Comparison of ENCODE assay signal across 20 cellular contexts in genomic region chr1:52008074-52008809, GRCh38. TPM values are rescaled to one million over a fixed set of nuclear protein-coding genes. Genes with fewer than 3 reads are reported as not detected.
DNase-seq lines count a peak whose midpoint lies in the region; ATAC-seq, FAIRE-seq and TF ChIP-seq lines count a peak whose summit lies in the region.
"Had no signal": no experiment of that assay in that cellular context is flagged by ENCODE, and none has a peak within 500 bp of the region (broad histone marks: within the 10 kb centered on the region; RNA-seq: fewer than 3 reads in every experiment).

No MANE protein-coding gene starts in this region.

- 0 out of 2 replicates have a peak overlapping the region, but pooled peaks have one; percentile 47 for H2AK5ac ChIP-seq in IMR-90 (ENCODE audit: low read depth, low read length)

- intact Hi-C loops in IMR-90 (cut with micrococcal nuclease) (loop anchor here (10.0 kb wide), 1 partner anchor 373 kb away; no protein-coding TSS in a partner anchor), mucosa of descending colon (cut with DNase I, micrococcal nuclease) (no loop called here), breast epithelium (cut with DNase I; ENCODE audit: low total_unique reads) (no loop called here), tibial artery (cut with DNase I; ENCODE audit: low total_unique reads) (no loop called here)
- intact Hi-C loops in activated CD4-positive, alpha-beta memory T cell treated with anti-CD3 and anti-CD28 coated beads for 36 hours (cut with micrococcal nuclease) = no loop called here

- H3K14ac ChIP-seq in IMR-90 (replicated peaks; ENCODE audit: low read depth, low read length) = no peak overlapping the region

- no peak overlapping the region for H3K9ac ChIP-seq in IMR-90 (ENCODE audit: low read depth, low read length)
- H3K9ac ChIP-seq: KMS-11 had no signal

- no peaks in the 10 kb centered on the region for H3K27me3 ChIP-seq in ACC112 (ENCODE audit: insufficient read depth, low read length)
- H3K27me3 ChIP-seq in IMR-90 (ENCODE audit: control insufficient read depth, insufficient read depth, low read length) = no peaks in the 10 kb centered on the region
- H3K27me3 ChIP-seq in breast epithelium = peaks cover 0 to 5% of the 10 kb centered on the region in 2 donors
- no peaks in the 10 kb centered on the region for H3K27me3 ChIP-seq in tibial artery

- CTCF ChIA-PET in IMR-90 (lab: Yijun Ruan, JAX) = no interaction called here
- CTCF ChIA-PET in activated CD4-positive, alpha-beta memory T cell treated with anti-CD3 and anti-CD28 coated beads for 36 hours (lab: Charles Lee) = interaction anchor here (1.1 to 1.2 kb wide), 2 partner anchors 110 to 111 kb away, joined by 3 read pairs; no protein-coding TSS in a partner anchor

- peaks cover 0 to 6% of the 10 kb centered on the region in 2 experiments; a peak in 1 of 4 replicates for H3K79me1 ChIP-seq in IMR-90 (ENCODE audit: low read depth in 1 of 2, low read length in 2 of 2)

- H3K23ac ChIP-seq in IMR-90 (ENCODE audit: low read depth, low read length) = no peak overlapping the region

- no peak overlapping the region for H2BK5ac ChIP-seq in IMR-90 (ENCODE audit: low read depth, low read length, poor library complexity, severe bottlenecking)

- in situ Hi-C loops in IMR-90 (cut with MboI; ENCODE audit: low sequenced_read_pairs) = no loop called here

- no peak overlapping the region for H3K4ac ChIP-seq in IMR-90 (ENCODE audit: low read depth, low read length)

- H3K4me1 ChIP-seq in ACC112 (ENCODE audit: control insufficient read depth, insufficient read depth, low read length, unreplicated experiment) (peaks cover 15% of the 10 kb centered on the region), IMR-90 (ENCODE audit: control insufficient read depth, insufficient read depth, low read length) (peaks cover 12% of the 10 kb centered on the region), mucosa of descending colon (ENCODE audit: low read depth) (no peaks in the 10 kb centered on the region), breast epithelium (no peaks in the 10 kb centered on the region), tibial artery (peaks cover 0 to 9% (median 1%) of the 10 kb centered on the region in 4 donors)

- no peak overlapping the region for H3K4me3 Mint-ChIP-seq in activated CD4-positive, alpha-beta memory T cell treated with anti-CD3 and anti-CD28 coated beads for 36 hours

- H3K27ac ChIP-seq in ACC112 (ENCODE audit: low read depth, low read length) (no peak overlapping the region), IMR-90 (ENCODE audit: insufficient read depth, low read length) (no peak overlapping the region), breast epithelium (no peak overlapping the region), tibial artery (no peak overlapping the region)
- H3K27ac ChIP-seq: C4-2B, HL-60, KMS-11 had no signal

- H2AFZ ChIP-seq in ACC112 (ENCODE audit: low read length, unreplicated experiment) (peak overlapping the region; percentile 6), IMR-90 (replicated peaks; ENCODE audit: low read length, poor library complexity) (no peak overlapping the region)

- dilution Hi-C loops in IMR-90 (cut with HindIII; ENCODE audit: low sequenced_read_pairs, unreplicated experiment) = no loop called here

- no peak overlapping the region for H2AK9ac ChIP-seq in IMR-90 (replicated peaks; ENCODE audit: low read depth, low read length, poor library complexity)

- TF ChIP-seq POLR2A in IMR-90 (IDR thresholded peaks at IDR 0.05; ENCODE audit: low read depth, low read length) (no peak), breast epithelium (IDR thresholded peaks at IDR 0.05) (no peak)

- BruUV-seq in IMR-90 (replicated peaks; lab: Mats Ljungman, UMichigan) = no TSS peak

- no peak overlapping the region for H2BK15ac ChIP-seq in IMR-90 (ENCODE audit: low read depth, low read length)

- H2BK120ac ChIP-seq in IMR-90 (ENCODE audit: low read depth, low read length) = 0 out of 2 replicates have a peak overlapping the region, but pooled peaks have one; percentile 52

- no peaks in the 10 kb centered on the region for H3K9me3 Mint-ChIP-seq in activated CD4-positive, alpha-beta memory T cell treated with anti-CD3 and anti-CD28 coated beads for 36 hours

- H4K91ac ChIP-seq in IMR-90 (ENCODE audit: insufficient read depth, low read depth, low read length) = no peak overlapping the region

- no peak for TF ChIP-seq RAD21 in IMR-90 (IDR thresholded peaks at IDR 0.05; ENCODE audit: low read length)

- no peak overlapping the region for H3K56ac ChIP-seq in IMR-90 (ENCODE audit: extremely low read depth, insufficient read depth, low read length)

- no peak overlapping the region for H3K27ac Mint-ChIP-seq in activated CD4-positive, alpha-beta memory T cell treated with anti-CD3 and anti-CD28 coated beads for 36 hours

- WGBS in IMR-90 (ENCODE audit: extremely low coverage in 2 of 2, insufficient read length in 1 of 2), 2 experiments = 90% methylated on average over 2 of the region's 7 CpGs; no CpG with 5 or more reads in 1 of the 2 experiments

- no peak overlapping the region for H3K4me3 ChIP-seq in ACC112 (ENCODE audit: low read depth, low read length)
- H3K4me3 ChIP-seq in IMR-90 (ENCODE audit: insufficient read depth, low read depth, low read length) = no peak overlapping the region
- no peak overlapping the region for H3K4me3 ChIP-seq in mucosa of descending colon
- H3K4me3 ChIP-seq in breast epithelium = no peak overlapping the region
- H3K4me3 ChIP-seq in tibial artery = no peak overlapping the region
- H3K4me3 ChIP-seq: GM12878 had no signal

- no peak for ATAC-seq in IMR-90 (ENCODE audit: low read depth)
- peak; percentile 64 for ATAC-seq in mucosa of descending colon
- ATAC-seq: GM12878, Panc1 had no signal

- peak; percentile 69 for FAIRE-seq in colon (lab: Jason Lieb, UNC)
- FAIRE-seq: GM12878 had no signal

- no peak overlapping the region; the same call in 1 of the 2 replicates for H3K18ac ChIP-seq in IMR-90 (ENCODE audit: low read depth, low read length)

- H4K20me1 ChIP-seq in IMR-90 (ENCODE audit: insufficient read depth, low read length) = no peaks in the 10 kb centered on the region

- H4K8ac ChIP-seq in IMR-90 (ENCODE audit: low read depth in 2 of 2, low read length in 2 of 2) = no peak overlapping the region

- no peaks in the 10 kb centered on the region for H3K4me1 Mint-ChIP-seq in activated CD4-positive, alpha-beta memory T cell treated with anti-CD3 and anti-CD28 coated beads for 36 hours (ENCODE audit: low read depth)

- no peaks in the 10 kb centered on the region for H3K79me2 ChIP-seq in ACC112 (ENCODE audit: control insufficient read depth, insufficient read depth, low read length, unreplicated experiment)

- no peaks in the 10 kb centered on the region for H3K36me3 Mint-ChIP-seq in activated CD4-positive, alpha-beta memory T cell treated with anti-CD3 and anti-CD28 coated beads for 36 hours

- H2BK20ac ChIP-seq in IMR-90 (ENCODE audit: low read depth, low read length) = peak overlapping the region; percentile 90; the same call in 1 of the 2 replicates

- peaks cover 13% of the 10 kb centered on the region; the same call in 1 of the 2 replicates for H3K9me1 ChIP-seq in IMR-90 (ENCODE audit: insufficient read depth, low read length)

- H3K36me3 ChIP-seq in ACC112 (ENCODE audit: insufficient read depth, low read length) = no peaks in the 10 kb centered on the region
- H3K36me3 ChIP-seq in IMR-90 (ENCODE audit: control insufficient read depth, insufficient read depth, low read length) = no peaks in the 10 kb centered on the region
- H3K36me3 ChIP-seq in mucosa of descending colon (ENCODE audit: low read depth) = no peaks in the 10 kb centered on the region
- H3K36me3 ChIP-seq in breast epithelium = no peaks in the 10 kb centered on the region
- no peaks in the 10 kb centered on the region for H3K36me3 ChIP-seq in tibial artery

- no peak overlapping the region for H3K4me2 ChIP-seq in IMR-90 (ENCODE audit: low read depth, low read length)
- H3K4me2 ChIP-seq: KMS-11 had no signal

- H3K9me3 ChIP-seq in IMR-90 (ENCODE audit: control insufficient read depth, insufficient read depth, low read length) (no peaks in the 10 kb centered on the region), mucosa of descending colon (no peaks in the 10 kb centered on the region), breast epithelium (no peaks in the 10 kb centered on the region), tibial artery (no peaks in the 10 kb centered on the region)

- POLR2A ChIA-PET in IMR-90 (lab: Charles Lee; ENCODE audit: unreplicated experiment) = no interaction called here
- POLR2A ChIA-PET in activated CD4-positive, alpha-beta memory T cell treated with anti-CD3 and anti-CD28 coated beads for 36 hours (lab: Charles Lee) = no interaction called here

- DNase-seq in IMR-90 (no peak), mucosa of descending colon (no peak), nucleus accumbens (lab: John Stamatoyannopoulos, UW) (no peak), breast epithelium (ENCODE audit: low spot score in 2 of 2) (no peak), tibial artery (no peak)
- no peak for DNase-seq in activated CD4-positive, alpha-beta memory T cell treated with anti-CD3 and anti-CD28 coated beads for 36 hours
- DNase-seq: 8988T, MM.1S, NCI-H1105, NCI-H187, NCI-H446, NCI-H774, SHP77 had no signal

- no peak overlapping the region for H4K5ac ChIP-seq in IMR-90 (ENCODE audit: low read depth, low read length)

- peaks cover 15% of the 10 kb centered on the region for H3K27me3 Mint-ChIP-seq in activated CD4-positive, alpha-beta memory T cell treated with anti-CD3 and anti-CD28 coated beads for 36 hours

- TF ChIP-seq CTCF in IMR-90 (conservative IDR thresholded peaks at IDR 0.05; ENCODE audit: low read depth, low read length) (no peak), mucosa of descending colon (IDR thresholded peaks at IDR 0.05) (no peak), breast epithelium (IDR thresholded peaks at IDR 0.05) (no peak), tibial artery (IDR thresholded peaks at IDR 0.05) (no peak)

RNA-seq across cellular contexts. Expression of gene RAB3B, which starts 17.7 kb away (rescaled TPM):
- total RNA-seq in IMR-90 (2012; rRNA removed) = 78.5 and 91.9 TPM in 2 replicates
- 31.4 and 33.6 TPM in 2 replicates for polyA plus RNA-seq in IMR-90 (2012; rRNA removed)
- 10.6 and 11.3 TPM in 2 replicates for polyA plus RNA-seq in IMR-90 (2012; cell fraction: cytosol; rRNA removed)
- 6.3 and 19.7 TPM in 2 replicates for polyA plus RNA-seq in IMR-90 (2012; cell fraction: nucleus; rRNA removed; ENCODE audit: low replicate concordance)
- 1 to 10 TPM; 3.5 to 5.6 (median 3.6) TPM for total RNA-seq in mucosa of descending colon
- under 1 TPM; 0.17 to 0.21 TPM for total RNA-seq in activated CD4-positive, alpha-beta memory T cell treated with anti-CD3 and anti-CD28 coated beads for 36 hours
- 1 to 10 TPM in 1 of 3 donors, under 1 TPM in 1, not detected in 1; 0.66 to 1.3 TPM for total RNA-seq in breast epithelium

RNA-seq across cellular contexts. Expression of gene KTI12, which starts 25.4 kb away (rescaled TPM):
- total RNA-seq in IMR-90 (2012; rRNA removed) (13.1 and 15.2 TPM in 2 replicates), mucosa of descending colon (1 to 10 TPM; 4.3 to 6.7 (median 5.4) TPM), breast epithelium (10 to 100 TPM in 1 of 3 donors, 1 to 10 TPM in 2; 4.4 to 13.6 (median 7.9) TPM)
- 16.3 and 18.3 TPM in 2 replicates for polyA plus RNA-seq in IMR-90 (2012; rRNA removed)
- 13.6 and 18.8 TPM in 2 replicates for polyA plus RNA-seq in IMR-90 (2012; cell fraction: cytosol; rRNA removed)
- 11.6 and 16.9 TPM in 2 replicates for polyA plus RNA-seq in IMR-90 (2012; cell fraction: nucleus; rRNA removed; ENCODE audit: low replicate concordance)
- total RNA-seq in activated CD4-positive, alpha-beta memory T cell treated with anti-CD3 and anti-CD28 coated beads for 36 hours = 10 to 100 TPM; 11.2 to 12.6 TPM

RNA-seq across cellular contexts. Expression of gene TXNDC12, which starts 46.7 kb away (rescaled TPM):
- total RNA-seq in IMR-90 (2012; rRNA removed) (29.9 and 35.3 TPM in 2 replicates), mucosa of descending colon (10 to 100 TPM; 32.8 to 60.1 (median 53.8) TPM), breast epithelium (10 to 100 TPM; 35.1 to 48.4 (median 37.6) TPM)
- polyA plus RNA-seq in IMR-90 (2012; rRNA removed) = 22.0 and 24.4 TPM in 2 replicates
- polyA plus RNA-seq in IMR-90 (2012; cell fraction: cytosol; rRNA removed) = 13.5 and 14.3 TPM in 2 replicates
- polyA plus RNA-seq in IMR-90 (2012; cell fraction: nucleus; rRNA removed; ENCODE audit: low replicate concordance) = 12.7 and 17.4 TPM in 2 replicates
- total RNA-seq in activated CD4-positive, alpha-beta memory T cell treated with anti-CD3 and anti-CD28 coated beads for 36 hours = 10 to 100 TPM; 35.0 to 35.1 TPM

RNA-seq across cellular contexts. Expression of gene BTF3L4, which starts 47.9 kb away (rescaled TPM):
- total RNA-seq in IMR-90 (2012; rRNA removed) = 41.2 and 46.4 TPM in 2 replicates
- 29.3 and 34.5 TPM in 2 replicates for polyA plus RNA-seq in IMR-90 (2012; rRNA removed)
- 4.9 and 8.1 TPM in 2 replicates for polyA plus RNA-seq in IMR-90 (2012; cell fraction: cytosol; rRNA removed)
- 1.7 and 22.0 TPM in 2 replicates for polyA plus RNA-seq in IMR-90 (2012; cell fraction: nucleus; rRNA removed; ENCODE audit: low replicate concordance)
- 10 to 100 TPM; 22.4 to 27.7 (median 26.4) TPM for total RNA-seq in mucosa of descending colon
- 10 to 100 TPM; 32.5 to 35.2 TPM for total RNA-seq in activated CD4-positive, alpha-beta memory T cell treated with anti-CD3 and anti-CD28 coated beads for 36 hours
- total RNA-seq in breast epithelium = 10 to 100 TPM; 47.5 to 66.2 (median 59.0) TPM

Comparison
In these comparisons a context has a peak if more than half of its experiments do, and no peak if none do; other contexts are left out.
1. RNA of gene RAB3B, which starts 17.7 kb away (total RNA-seq): 78.5 to 91.9 TPM in IMR-90; 3.5 to 5.6 TPM in mucosa of descending colon, 0.66 to 1.3 TPM in breast epithelium and 0.17 to 0.21 TPM in activated CD4-positive, alpha-beta memory T cell treated with anti-CD3 and anti-CD28 coated beads for 36 hours; every median in the first group is over 10 times any median in the second.